In genomic region chr17:1762233-1762905, GRCh38 we compare ENCODE assay signal across 1 cellular context.
TF ChIP-seq lines count a peak whose summit lies in the region.

No MANE protein-coding gene starts in this region.

TF ChIP-seq in GM12878, 131 proteins besides CTCF, POLR2A, EP300 and RAD21:
- no peak for TF ChIP-seq SMAD5 (IDR thresholded peaks at IDR 0.05; ENCODE audit: low read depth)
- TF ChIP-seq STAT3 (IDR thresholded peaks at IDR 0.05; ENCODE audit: low read depth, low read length) = no peak
- TF ChIP-seq ZNF384 (IDR thresholded peaks at IDR 0.05; ENCODE audit: borderline replicate concordance, low read depth, low read length) = no peak
- no peak for TF ChIP-seq MTA2 (IDR thresholded peaks at IDR 0.05; ENCODE audit: low read depth)
- no peak for TF ChIP-seq RELA (IDR thresholded peaks at IDR 0.05; ENCODE audit: borderline replicate concordance, partially characterized antibody)
- TF ChIP-seq YY1 (IDR thresholded peaks at IDR 0.05; ENCODE audit: low read depth, low read length) = no peak
- TF ChIP-seq DPF2 (IDR thresholded peaks at IDR 0.05) = no peak
- TF ChIP-seq ZZZ3 (IDR thresholded peaks at IDR 0.05; ENCODE audit: control insufficient read depth, insufficient read length, low read depth) = no peak
- TF ChIP-seq, protein P1, sequence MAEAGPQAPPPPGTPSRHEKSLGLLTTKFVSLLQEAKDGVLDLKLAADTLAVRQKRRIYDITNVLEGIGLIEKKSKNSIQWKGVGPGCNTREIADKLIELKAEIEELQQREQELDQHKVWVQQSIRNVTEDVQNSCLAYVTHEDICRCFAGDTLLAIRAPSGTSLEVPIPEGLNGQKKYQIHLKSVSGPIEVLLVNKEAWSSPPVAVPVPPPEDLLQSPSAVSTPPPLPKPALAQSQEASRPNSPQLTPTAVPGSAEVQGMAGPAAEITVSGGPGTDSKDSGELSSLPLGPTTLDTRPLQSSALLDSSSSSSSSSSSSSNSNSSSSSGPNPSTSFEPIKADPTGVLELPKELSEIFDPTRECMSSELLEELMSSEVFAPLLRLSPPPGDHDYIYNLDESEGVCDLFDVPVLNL (IDR thresholded peaks at IDR 0.05; ENCODE audit: low read depth, low read length) = no peak
- no peak for TF ChIP-seq MXI1 (IDR thresholded peaks at IDR 0.05; ENCODE audit: low read depth, low read length)
- TF ChIP-seq CEBPB (IDR thresholded peaks at IDR 0.05; ENCODE audit: borderline replicate concordance in 1 of 2, low read depth in 2 of 2, low read length in 2 of 2) = no peak
- no peak for TF ChIP-seq TBL1XR1 (IDR thresholded peaks at IDR 0.05; ENCODE audit: low read depth, low read length)
- TF ChIP-seq SRF (IDR thresholded peaks at IDR 0.05; ENCODE audit: low read depth in 2 of 2, low read length in 2 of 2) = no peak
